ENCODE assay signal across 17 cellular contexts in the genomic region with DNA sequence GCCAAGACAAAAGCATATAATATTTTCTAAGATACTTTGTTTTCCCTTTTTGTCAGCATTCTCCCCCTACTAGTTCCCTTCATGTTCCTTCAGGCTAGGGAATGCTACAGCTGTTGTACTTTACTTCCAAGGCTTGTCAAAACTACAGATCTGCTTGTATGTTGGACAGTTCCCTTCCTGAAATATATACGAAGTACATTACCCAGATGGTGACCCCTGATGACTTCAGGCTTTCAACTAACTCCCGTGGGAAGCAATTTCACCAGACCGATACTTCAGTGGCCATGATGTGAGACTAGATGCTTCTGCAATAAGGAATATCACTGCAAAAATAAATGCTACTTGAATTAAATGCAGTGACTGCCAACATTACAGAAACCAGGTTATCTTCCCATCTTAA.
DNase-seq lines count a peak whose midpoint lies in the region; FAIRE-seq and TF ChIP-seq lines count a peak whose summit lies in the region.
"Had no signal": no experiment of that assay in that cellular context is flagged by ENCODE, and none has a peak within 500 bp of the region (broad histone marks: within the 10 kb centered on the region; RNA-seq: fewer than 3 reads in every experiment).

No MANE protein-coding gene starts in this region.

- H3K9ac ChIP-seq in kidney (ENCODE audit: low read length in 2 of 2) = no peak overlapping the region

- H3K4me1 ChIP-seq in SJCRH30 = no peaks in the 10 kb centered on the region
- no peaks in the 10 kb centered on the region for H3K4me1 ChIP-seq in kidney (ENCODE audit: control insufficient read depth in 1 of 2, insufficient read depth in 1 of 2, low read depth in 1 of 2, low read length in 2 of 2)
- H3K4me1 ChIP-seq: A549, BE2C had no signal

- intact Hi-C loops in kidney (cut with DNase I) = no loop called here

- H3K9me3 ChIP-seq in SJCRH30 (replicated peaks) (no peaks in the 10 kb centered on the region), kidney (ENCODE audit: control insufficient read depth in 1 of 2, low read length in 2 of 2) (no peaks in the 10 kb centered on the region)
- H3K9me3 ChIP-seq: A549, BE2C had no signal

- FAIRE-seq in kidney (lab: Jason Lieb, UNC) = no peak
- FAIRE-seq: GM12892, HepG2, HTR-8/SVneo had no signal

- H3K4me3 ChIP-seq in SJCRH30 = no peak overlapping the region
- no peak overlapping the region for H3K4me3 ChIP-seq in kidney (ENCODE audit: low read length in 2 of 2)
- H3K4me3 ChIP-seq: A549 had no signal

- H3K27ac ChIP-seq in SJCRH30 (no peak overlapping the region), kidney (ENCODE audit: low read depth in 2 of 2, low read length in 2 of 2) (no peak overlapping the region)
- H3K27ac ChIP-seq: A549, C4-2B had no signal

- no peaks in the 10 kb centered on the region for H3K27me3 ChIP-seq in SJCRH30
- H3K27me3 ChIP-seq: BE2C had no signal

- DNase-seq in NCI-H69 (lab: John Stamatoyannopoulos, UW) (peak; percentile 79), SJCRH30 (peak; percentile 1 to 32), left kidney (ENCODE audit: low read depth, low spot score) (peak; percentile 27), HPDE6-E6E7 (ENCODE audit: extremely low spot score) (no peak), germinal center (ENCODE audit: low spot score) (no peak), kidney (no peak)
- DNase-seq: BE2C; CD4-positive, alpha-beta memory T cell; DND-41; GDM1; GOT3; H9 had no signal

- H3K36me3 ChIP-seq in SJCRH30 (no peaks in the 10 kb centered on the region), kidney (ENCODE audit: control insufficient read depth in 1 of 2, insufficient read depth in 2 of 2, low read length in 2 of 2) (no peaks in the 10 kb centered on the region)
- H3K36me3 ChIP-seq: BE2C had no signal

- TF ChIP-seq CTCF in kidney (IDR thresholded peaks at IDR 0.05; ENCODE audit: borderline replicate concordance, extremely low read depth, insufficient read depth) = no peak

Comparison
In these comparisons a context has a peak if more than half of its experiments do, and no peak if none do; other contexts are left out.
1. DNase-seq: peak in NCI-H69 (single experiment), SJCRH30 (2 of 2) and left kidney (single experiment); none in HPDE6-E6E7 (single experiment), germinal center (single experiment) and kidney (single experiment).